In the genomic region with DNA sequence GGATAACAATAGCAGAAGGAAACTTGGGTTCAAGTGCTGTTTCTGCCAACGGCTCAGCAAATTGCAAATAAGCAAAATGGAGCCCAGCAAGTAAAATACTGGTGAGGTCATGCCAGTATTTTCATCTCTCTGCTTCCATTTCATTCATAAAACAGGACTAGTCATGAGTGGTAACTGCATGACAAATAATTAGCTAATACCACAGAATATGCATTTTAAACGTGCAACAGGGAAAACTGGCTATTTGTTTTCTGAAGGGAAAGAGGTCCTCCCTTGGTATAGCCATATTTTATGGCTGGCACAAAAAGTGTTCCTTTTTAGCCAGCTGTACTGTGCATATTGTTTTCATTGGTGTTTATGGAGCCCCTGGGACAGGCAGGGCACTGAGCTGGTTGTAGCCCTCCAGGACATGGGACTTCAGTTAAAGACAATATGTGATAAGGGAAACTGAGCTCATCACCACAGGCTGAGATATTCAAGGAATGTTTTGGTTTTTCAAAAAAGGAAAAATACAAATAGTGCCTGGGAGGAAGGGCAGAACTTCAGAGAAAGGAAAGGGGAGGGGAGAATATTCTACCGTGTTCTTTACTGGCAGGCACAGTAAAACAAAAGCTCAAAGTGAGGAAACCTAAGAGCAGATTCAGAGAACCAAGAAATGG, we compare ENCODE assay signal across 13 cellular contexts. TPM values are rescaled to one million over a fixed set of nuclear protein-coding genes. Genes with fewer than 3 reads are reported as not detected.
A peak's percentile ranks its signal among the peaks of the same experiment; 100 is the strongest.
DNase-seq lines count a peak whose midpoint lies in the region; ATAC-seq, FAIRE-seq and TF ChIP-seq lines count a peak whose summit lies in the region.
"Had no signal": no experiment of that assay in that cellular context is flagged by ENCODE, and none has a peak within 500 bp of the region (broad histone marks: within the 10 kb centered on the region; RNA-seq: fewer than 3 reads in every experiment).

No MANE protein-coding gene starts in this region.

- peak overlapping the region; percentile 76 for H3K4me3 Mint-ChIP-seq in activated naive CD8-positive, alpha-beta T cell treated with anti-CD3 and anti-CD28 coated beads, Interleukin-2, amount 10 ng/mL, durations not matched to agents 7 days and 5 days

- ATAC-seq in activated naive CD8-positive, alpha-beta T cell treated with anti-CD3 and anti-CD28 coated beads, Interleukin-2, amount 10 ng/mL, durations not matched to agents 7 days and 5 days (ENCODE audit: low read depth): no peak
- ATAC-seq: body of pancreas had no signal

- H2AFZ ChIP-seq in keratinocyte (ENCODE audit: control insufficient read depth, low read length): peak overlapping the region; percentile 36

- peaks cover 3% of the 10 kb centered on the region for H3K9me3 Mint-ChIP-seq in activated naive CD8-positive, alpha-beta T cell treated with anti-CD3 and anti-CD28 coated beads, Interleukin-2, amount 10 ng/mL, durations not matched to agents 7 days and 5 days

- peak overlapping the region; percentile 91 for H3K27ac Mint-ChIP-seq in activated naive CD8-positive, alpha-beta T cell treated with anti-CD3 and anti-CD28 coated beads, Interleukin-2, amount 10 ng/mL, durations not matched to agents 7 days and 5 days

- H3K4me1 Mint-ChIP-seq in activated naive CD8-positive, alpha-beta T cell treated with anti-CD3 and anti-CD28 coated beads, Interleukin-2, amount 10 ng/mL, durations not matched to agents 7 days and 5 days: peaks cover 42% of the 10 kb centered on the region

- H3K4me3 ChIP-seq in keratinocyte (ENCODE audit: control insufficient read depth in 2 of 3, extremely low read depth in 1 of 3, insufficient read depth in 2 of 3, low read depth in 1 of 3, low read length in 3 of 3): no peak overlapping the region
- H3K4me3 ChIP-seq: body of pancreas, HAP-1 had no signal

- no peaks in the 10 kb centered on the region for H3K27me3 ChIP-seq in keratinocyte (ENCODE audit: control insufficient read depth, extremely low read depth, insufficient read depth, low read length)
- H3K27me3 ChIP-seq: body of pancreas had no signal

- no peaks in the 10 kb centered on the region for H3K9me1 ChIP-seq in keratinocyte (ENCODE audit: control insufficient read depth, extremely low read depth, insufficient read depth, low read length)

- no peaks in the 10 kb centered on the region for H3K36me3 ChIP-seq in keratinocyte (ENCODE audit: control insufficient read depth in 2 of 2, extremely low read depth in 1 of 2, insufficient read depth in 2 of 2, low read length in 2 of 2)
- H3K36me3 ChIP-seq: HAP-1 had no signal

- peak overlapping the region; percentile 38 for H3K4me2 ChIP-seq in keratinocyte (ENCODE audit: control insufficient read depth, extremely low read depth, insufficient read depth, low read depth, low read length)

- no peak for FAIRE-seq in keratinocyte (lab: Jason Lieb, UNC)

- DNase-seq in AG20443 (ENCODE audit: low spot score): peak; percentile 39
- DNase-seq in HCEC 1CT: peak; percentile 38
- no peak for DNase-seq in activated naive CD8-positive, alpha-beta T cell treated with anti-CD3 and anti-CD28 coated beads, Interleukin-2, amount 10 ng/mL, durations not matched to agents 7 days and 5 days
- no peak for DNase-seq in keratinocyte (ENCODE audit: low read depth, low spot score)
- no peak for DNase-seq in cortex of kidney (lab: John Stamatoyannopoulos, UW)
- DNase-seq in activated effector memory CD4-positive, alpha-beta T cell treated with anti-CD3 and anti-CD28 coated beads, Interleukin-2, amount 50 U/mL, for 16 hours: no peak
- no peak for DNase-seq in dedifferentiated amniotic fluid mesenchymal stem cell (ENCODE audit: extremely low spot score)
- DNase-seq in Ammon's horn (ENCODE audit: low spot score): no peak
- DNase-seq: body of pancreas, DMS153, midbrain, NCI-H1417 treated with DMSO at 0.1 percent for 48 hours had no signal

- H3K27ac ChIP-seq in keratinocyte (ENCODE audit: control insufficient read depth, insufficient read depth, low read length): peak overlapping the region; percentile 38
- H3K27ac ChIP-seq: body of pancreas had no signal

- no peak overlapping the region for H3K9ac ChIP-seq in keratinocyte (ENCODE audit: control insufficient read depth, extremely low read depth, insufficient read depth, low read length)

- dilution Hi-C loops in keratinocyte (cut with MboI; ENCODE audit: extremely low pct_ligation_motif_present, low sequenced_read_pairs): no loop called here

- no peaks in the 10 kb centered on the region for H4K20me1 ChIP-seq in keratinocyte (ENCODE audit: control insufficient read depth, extremely low read depth, insufficient read depth, low read length)

- no peaks in the 10 kb centered on the region for H3K79me2 ChIP-seq in keratinocyte (ENCODE audit: control insufficient read depth, insufficient read depth, low read length)

- peaks cover 29% of the 10 kb centered on the region for H3K36me3 Mint-ChIP-seq in activated naive CD8-positive, alpha-beta T cell treated with anti-CD3 and anti-CD28 coated beads, Interleukin-2, amount 10 ng/mL, durations not matched to agents 7 days and 5 days

- no peak for TF ChIP-seq CTCF in keratinocyte (optimal IDR thresholded peaks at IDR 0.05 in 1 of 3, IDR thresholded peaks at IDR 0.05 in 1 of 3, conservative IDR thresholded peaks at IDR 0.05 in 1 of 3; ENCODE audit: extremely low read depth in 1 of 3, insufficient read depth in 2 of 3, low read length in 3 of 3)

- POLR2A ChIA-PET in activated naive CD8-positive, alpha-beta T cell treated with anti-CD3 and anti-CD28 coated beads, Interleukin-2, amount 10 ng/mL, durations not matched to agents 7 days and 5 days (lab: Charles Lee): interaction anchor here (0.7 to 1.3 kb wide), 3 partner anchors 11 to 94 kb away, joined by 3 to 6 read pairs (median 4); no protein-coding TSS in a partner anchor

- no peaks in the 10 kb centered on the region for H3K27me3 Mint-ChIP-seq in activated naive CD8-positive, alpha-beta T cell treated with anti-CD3 and anti-CD28 coated beads, Interleukin-2, amount 10 ng/mL, durations not matched to agents 7 days and 5 days

- peaks cover 18% of the 10 kb centered on the region for H3K4me1 ChIP-seq in keratinocyte (ENCODE audit: control insufficient read depth, extremely low read depth, insufficient read depth, low read length)
- H3K4me1 ChIP-seq: body of pancreas had no signal

- no peaks in the 10 kb centered on the region for H3K9me3 ChIP-seq in keratinocyte (ENCODE audit: control insufficient read depth, low read depth, low read length)
- H3K9me3 ChIP-seq: body of pancreas, HAP-1 had no signal

RNA-seq across cellular contexts. Expression of a gene that starts 26.1 kb away (rescaled TPM):
- total RNA-seq in activated naive CD8-positive, alpha-beta T cell treated with anti-CD3 and anti-CD28 coated beads, Interleukin-2, amount 10 ng/mL, durations not matched to agents 7 days and 5 days: 100 to 1,000 TPM; 101 to 102 TPM
- 10.1 to 10.6 TPM (median 10.2 TPM) in 3 replicates for polyA plus RNA-seq in keratinocyte
- polyA plus RNA-seq in keratinocyte (2011; ENCODE audit: low read depth): 5.7 TPM
- 11.2 and 11.5 TPM in 2 replicates for polyA plus RNA-seq in keratinocyte (2011; cell fraction: cytosol; rRNA removed)
- 10.5 and 13.4 TPM in 2 replicates for polyA plus RNA-seq in keratinocyte (2011; cell fraction: nucleus; rRNA removed)
- polyA plus RNA-seq in keratinocyte (2012; ENCODE audit: low replicate concordance): 8.1 and 9.7 TPM in 2 replicates
- polyA minus RNA-seq in keratinocyte: 27.5 to 28.6 TPM (median 28.3 TPM) in 3 replicates
- polyA minus RNA-seq in keratinocyte (2011; cell fraction: cytosol; rRNA and poly(A)+ RNA removed): 14.6 TPM
- polyA minus RNA-seq in keratinocyte (2011; cell fraction: nucleus; rRNA and poly(A)+ RNA removed): 29.0 and 31.9 TPM in 2 replicates

Comparison
In these comparisons a context has a peak if more than half of its experiments do, and no peak if none do; other contexts are left out.
1. DNase-seq: peak in AG20443 (single experiment) and HCEC 1CT (single experiment); none in activated naive CD8-positive, alpha-beta T cell treated with anti-CD3 and anti-CD28 coated beads, Interleukin-2, amount 10 ng/mL, durations not matched to agents 7 days and 5 days (single experiment), keratinocyte (single experiment), cortex of kidney (single experiment), activated effector memory CD4-positive, alpha-beta T cell treated with anti-CD3 and anti-CD28 coated beads, Interleukin-2, amount 50 U/mL, for 16 hours (single experiment), dedifferentiated amniotic fluid mesenchymal stem cell (single experiment) and Ammon's horn (single experiment).